8 cellular contexts compared by ENCODE assay signal in the genomic region with DNA sequence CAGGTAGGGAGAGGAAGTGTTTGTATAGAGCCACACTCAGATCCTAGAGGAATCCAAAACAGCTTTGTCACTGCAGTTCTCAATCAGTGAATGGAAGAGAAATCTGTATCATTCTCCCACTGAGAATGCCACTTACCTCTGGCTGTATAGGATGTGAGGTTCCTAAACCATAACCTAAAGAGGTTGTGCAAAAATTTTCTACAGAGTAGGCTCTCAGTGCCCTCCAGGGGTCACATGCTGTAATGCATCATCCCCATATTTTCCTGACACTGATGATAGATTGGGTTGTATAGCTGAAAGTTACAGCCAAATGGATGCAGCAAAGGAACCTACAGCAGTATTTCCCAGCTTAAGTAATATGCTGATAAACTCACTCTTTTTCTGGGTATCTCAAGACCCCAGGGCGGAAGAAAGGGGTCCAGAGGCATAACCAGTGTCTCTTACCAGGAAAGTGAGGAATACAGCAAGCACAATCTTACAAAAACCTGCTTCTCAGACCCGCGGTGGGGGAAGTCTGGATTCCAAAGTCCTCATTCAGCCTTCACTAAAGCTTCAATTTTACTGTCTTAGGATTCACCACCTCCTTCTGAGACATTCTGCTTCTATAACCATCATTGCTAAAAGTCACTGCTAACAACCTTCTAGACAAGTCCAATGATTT. TPM values are rescaled to one million over a fixed set of nuclear protein-coding genes. Genes with fewer than 3 reads are reported as not detected.
DNase-seq lines count a peak whose midpoint lies in the region; ATAC-seq, FAIRE-seq and TF ChIP-seq lines count a peak whose summit lies in the region.

No MANE protein-coding gene starts in this region.

- no TSS peak for BruUV-seq in endothelial cell of umbilical vein (replicated peaks; lab: Mats Ljungman, UMichigan)

- TF ChIP-seq CTCF in SK-N-SH (IDR thresholded peaks at IDR 0.05) (peak; percentile 82), endothelial cell of umbilical vein (IDR thresholded peaks at IDR 0.05; ENCODE audit: extremely low read depth in 1 of 2, insufficient read depth in 1 of 2, low read depth in 1 of 2, low read length in 2 of 2) (peak; percentile 70 to 74), pancreas (IDR thresholded peaks at IDR 0.05) (peak; percentile 15 to 59 (median 42))

- H3K4me1 ChIP-seq in SK-N-SH (ENCODE audit: control insufficient read depth in 1 of 2, insufficient read depth in 2 of 2, low read depth in 1 of 2, low read length in 1 of 2) = peaks cover 11 to 18% of the 10 kb centered on the region in 2 experiments; a peak in 3 of 4 replicates
- H3K4me1 ChIP-seq in endothelial cell of umbilical vein (ENCODE audit: control insufficient read depth, extremely low read depth, insufficient read depth, low read length) = peaks cover 12% of the 10 kb centered on the region
- H3K4me1 ChIP-seq in pancreas = peaks cover 0 to 4% (median 0%) of the 10 kb centered on the region in 3 donors
- H3K4me1 ChIP-seq in effector memory CD4-positive, alpha-beta T cell (ENCODE audit: control insufficient read depth, insufficient read depth, low read length, poor library complexity, severe bottlenecking) = peaks cover 5% of the 10 kb centered on the region

- H3K9me2 ChIP-seq in SK-N-SH = no peaks in the 10 kb centered on the region

- FAIRE-seq in endothelial cell of umbilical vein (lab: Jason Lieb, UNC) (peak; percentile 28), pancreas (lab: Jason Lieb, UNC) (no peak)

- H2AFZ ChIP-seq in SK-N-SH (ENCODE audit: low read depth) (no peak overlapping the region), endothelial cell of umbilical vein (ENCODE audit: low read depth, low read length) (no peak overlapping the region)

- no peak overlapping the region for H3K4me2 ChIP-seq in SK-N-SH
- H3K4me2 ChIP-seq in endothelial cell of umbilical vein (ENCODE audit: insufficient read depth, low read length) = no peak overlapping the region

- no peak overlapping the region for H3K27ac ChIP-seq in SK-N-SH (ENCODE audit: low read depth in 2 of 2, low read length in 1 of 2)
- H3K27ac ChIP-seq in endothelial cell of umbilical vein (ENCODE audit: insufficient read depth, low read depth, low read length) = no peak overlapping the region
- H3K27ac ChIP-seq in pancreas = no peak overlapping the region
- no peak overlapping the region for H3K27ac ChIP-seq in effector memory CD4-positive, alpha-beta T cell (ENCODE audit: insufficient read depth, low read length, poor library complexity, severe bottlenecking)

- H3K9ac ChIP-seq in SK-N-SH (no peak overlapping the region), endothelial cell of umbilical vein (replicated peaks; ENCODE audit: extremely low read depth, insufficient read depth, low read length) (no peak overlapping the region)

- TF ChIP-seq EP300 in SK-N-SH (IDR thresholded peaks at IDR 0.05; ENCODE audit: borderline replicate concordance in 1 of 2, low read depth in 1 of 2, low read length in 1 of 2) = no peak

- peak in 1 of 4 donors; percentile 20 for ATAC-seq in pancreas

- CTCF ChIA-PET in SK-N-SH (lab: Yijun Ruan, JAX) = interaction anchor here (0.6 to 5.4 kb wide), 38 partner anchors 8 to 257 kb away, joined by 3 to 59 read pairs (median 5); partner anchors contain the start of genes NCKAP5L and TMBIM6
- CTCF ChIA-PET in endothelial cell of umbilical vein (lab: Charles Lee) = interaction anchor here (0.6 to 6.1 kb wide), 33 partner anchors 9 to 232 kb away, joined by 3 to 115 read pairs (median 5); partner anchors contain the start of genes NCKAP5L and TMBIM6

- TF ChIP-seq RAD21 in SK-N-SH (IDR thresholded peaks at IDR 0.05; ENCODE audit: low read length) = peak; percentile 88

- no peaks in the 10 kb centered on the region for H3K9me1 ChIP-seq in endothelial cell of umbilical vein (replicated peaks; ENCODE audit: control insufficient read depth, extremely low read depth, insufficient read depth, low read length)

- H3F3A ChIP-seq in SK-N-SH (replicated peaks; ENCODE audit: insufficient read depth) = peaks cover 28% of the 10 kb centered on the region

- intact Hi-C loops in endothelial cell of umbilical vein (cut with micrococcal nuclease) = loop anchor here (1.0 kb wide), 3 partner anchors 11 to 76 kb away; partner anchors contain the start of gene NCKAP5L
- intact Hi-C loops in pancreas (cut with DNase I) = loop anchor here in 1 of 3 donors (10.0 kb wide), 1 partner anchor 64 kb away; no protein-coding TSS in a partner anchor

- DNase-seq in NCI-H82 (lab: John Stamatoyannopoulos, UW) (peak; percentile 79), NCI-H82 treated with DMSO at 0.1 percent for 48 hours (lab: John Stamatoyannopoulos, UW; ENCODE audit: unreplicated experiment) (no peak), HS-27A (ENCODE audit: low read depth) (peak; percentile 12), SK-N-SH (peak; percentile 65), endothelial cell of umbilical vein (ENCODE audit: low read depth, low spot score) (peak; percentile 67), pancreas (peak in 1 of 6 donors; percentile 30), ureter (ENCODE audit: low spot score) (no peak)
- DNase-seq in effector memory CD4-positive, alpha-beta T cell = no peak

- WGBS in SK-N-SH (ENCODE audit: low lambda C conversion rate) = 66% methylated on average over 3 of the region's 3 CpGs
- WGBS in pancreas, 2 donors = 34 to 50% methylated on average over 3 of the region's 3 CpGs

- POLR2A ChIA-PET in SK-N-SH (lab: Yijun Ruan, JAX) (interaction anchor here (0.5 to 2.1 kb wide), 3 partner anchors 12 to 68 kb away, joined by 3 to 9 read pairs (median 3); partner anchors contain the start of gene NCKAP5L), endothelial cell of umbilical vein (lab: Charles Lee) (interaction anchor here (0.6 to 1.0 kb wide), 4 partner anchors 11 to 161 kb away, joined by 3 to 5 read pairs (median 4); partner anchors contain the start of gene NCKAP5L)

- no peak for TF ChIP-seq POLR2A in endothelial cell of umbilical vein (IDR thresholded peaks at IDR 0.05; ENCODE audit: low read depth, low read length)

- dilution Hi-C loops in endothelial cell of umbilical vein (cut with MboI; ENCODE audit: extremely low pct_ligation_motif_present, low sequenced_read_pairs) = no loop called here

- H3K9me3 ChIP-seq in SK-N-SH (no peaks in the 10 kb centered on the region), endothelial cell of umbilical vein (replicated peaks; ENCODE audit: control insufficient read depth, insufficient read depth, low read length) (no peaks in the 10 kb centered on the region), pancreas (no peaks in the 10 kb centered on the region)
- no peaks in the 10 kb centered on the region for H3K9me3 ChIP-seq in effector memory CD4-positive, alpha-beta T cell (ENCODE audit: control insufficient read depth, low read length)

- H4K20me1 ChIP-seq in SK-N-SH (ENCODE audit: insufficient read depth) (no peaks in the 10 kb centered on the region), endothelial cell of umbilical vein (replicated peaks; ENCODE audit: control insufficient read depth, extremely low read depth, insufficient read depth, low read length) (no peaks in the 10 kb centered on the region)

- H3K4me3 ChIP-seq in SK-N-SH (ENCODE audit: low read depth in 2 of 2, low read length in 1 of 2) (no peak overlapping the region), endothelial cell of umbilical vein (replicated peaks in 1 of 3; ENCODE audit: insufficient read depth in 1 of 3, low read depth in 1 of 3, low read length in 3 of 3) (no peak overlapping the region), pancreas (no peak overlapping the region)
- H3K4me3 ChIP-seq in effector memory CD4-positive, alpha-beta T cell (ENCODE audit: insufficient read depth, low read depth, low read length, poor library complexity, severe bottlenecking) = no peak overlapping the region

- H3K27me3 ChIP-seq in SK-N-SH (ENCODE audit: insufficient read depth) (no peaks in the 10 kb centered on the region), endothelial cell of umbilical vein (ENCODE audit: control insufficient read depth in 2 of 2, insufficient read depth in 2 of 2, low read length in 2 of 2) (no peaks in the 10 kb centered on the region), pancreas (no peaks in the 10 kb centered on the region)
- no peaks in the 10 kb centered on the region for H3K27me3 ChIP-seq in effector memory CD4-positive, alpha-beta T cell (replicated peaks; ENCODE audit: control insufficient read depth, insufficient read depth, low read length, poor library complexity, severe bottlenecking)

- peaks cover 15% of the 10 kb centered on the region; the same call in 1 of the 2 replicates for H3K79me2 ChIP-seq in SK-N-SH (ENCODE audit: insufficient read depth)
- H3K79me2 ChIP-seq in endothelial cell of umbilical vein (ENCODE audit: control insufficient read depth, insufficient read depth, low read length) = no peaks in the 10 kb centered on the region

- peaks cover 0 to 9% of the 10 kb centered on the region in 2 experiments for H3K36me3 ChIP-seq in SK-N-SH (replicated peaks in 1 of 2; ENCODE audit: control insufficient read depth in 1 of 2, insufficient read depth in 2 of 2, low read length in 1 of 2)
- no peaks in the 10 kb centered on the region for H3K36me3 ChIP-seq in endothelial cell of umbilical vein (ENCODE audit: control insufficient read depth in 2 of 2, extremely low read depth in 1 of 2, insufficient read depth in 2 of 2, low read length in 2 of 2)
- H3K36me3 ChIP-seq in pancreas = no peaks in the 10 kb centered on the region
- H3K36me3 ChIP-seq in effector memory CD4-positive, alpha-beta T cell (ENCODE audit: control insufficient read depth, insufficient read depth, low read length) = no peaks in the 10 kb centered on the region

RNA-seq across cellular contexts. Expression of gene BCDIN3D, which starts 3.8 kb away (rescaled TPM):
- polyA plus RNA-seq in SK-N-SH (2012; rRNA removed) = 2.3 and 3.8 TPM in 2 replicates
- polyA plus RNA-seq in SK-N-SH (2012; cell fraction: cytosol; rRNA removed) = 2.9 and 3.3 TPM in 2 replicates
- polyA plus RNA-seq in SK-N-SH (2012; cell fraction: nucleus; rRNA removed) = 1.6 and 2.7 TPM in 2 replicates
- total RNA-seq in endothelial cell of umbilical vein = 2.5 and 3.1 TPM in 2 replicates
- 1.8 TPM in 2 replicates for polyA plus RNA-seq in endothelial cell of umbilical vein
- 1.5 and 1.7 TPM in 2 replicates for polyA plus RNA-seq in endothelial cell of umbilical vein (2011; cell fraction: cytosol; rRNA removed)
- polyA plus RNA-seq in endothelial cell of umbilical vein (2011; cell fraction: nucleus; rRNA removed) = 1.4 and 1.5 TPM in 2 replicates
- polyA plus RNA-seq in endothelial cell of umbilical vein (2012) = 1.1 and 2.1 TPM in 2 replicates
- polyA minus RNA-seq in endothelial cell of umbilical vein = 0.92 and 2.1 TPM in 2 replicates
- 1.9 TPM for polyA minus RNA-seq in endothelial cell of umbilical vein (2011; cell fraction: cytosol; rRNA and poly(A)+ RNA removed)
- polyA minus RNA-seq in endothelial cell of umbilical vein (2011; cell fraction: nucleus; rRNA and poly(A)+ RNA removed) = 1.2 and 2.4 TPM in 2 replicates
- 1 to 10 TPM; 2.1 to 4.8 (median 3.8) TPM for total RNA-seq in pancreas
- polyA plus RNA-seq in pancreas = 1 to 10 TPM; 2.0 to 2.5 TPM
- total RNA-seq in ureter = 3.9 TPM

RNA-seq across cellular contexts. Expression of gene NCKAP5L, which starts 10.9 kb away (rescaled TPM):
- polyA plus RNA-seq in SK-N-SH (2012; rRNA removed) (8.7 and 8.9 TPM in 2 replicates), endothelial cell of umbilical vein (17.4 and 22.7 TPM in 2 replicates), pancreas (10 to 100 TPM in 1 of 2 donors, 1 to 10 TPM in 1; 9.8 to 18.3 TPM)
- 2.3 and 4.2 TPM in 2 replicates for polyA plus RNA-seq in SK-N-SH (2012; cell fraction: cytosol; rRNA removed)
- polyA plus RNA-seq in SK-N-SH (2012; cell fraction: nucleus; rRNA removed) = 31.2 and 32.9 TPM in 2 replicates
- total RNA-seq in endothelial cell of umbilical vein (46.1 and 52.1 TPM in 2 replicates), pancreas (10 to 100 TPM in 1 of 6 donors, 1 to 10 TPM in 5; 4.1 to 14.1 (median 6.1) TPM), ureter (24.0 TPM)
- polyA plus RNA-seq in endothelial cell of umbilical vein (2011; cell fraction: cytosol; rRNA removed) = 10.1 and 15.0 TPM in 2 replicates
- polyA plus RNA-seq in endothelial cell of umbilical vein (2011; cell fraction: nucleus; rRNA removed) = 42.4 and 45.5 TPM in 2 replicates
- 18.4 and 23.6 TPM in 2 replicates for polyA plus RNA-seq in endothelial cell of umbilical vein (2012)
- polyA minus RNA-seq in endothelial cell of umbilical vein = 23.1 and 25.5 TPM in 2 replicates
- 7.8 TPM for polyA minus RNA-seq in endothelial cell of umbilical vein (2011; cell fraction: cytosol; rRNA and poly(A)+ RNA removed)
- 29.3 and 38.6 TPM in 2 replicates for polyA minus RNA-seq in endothelial cell of umbilical vein (2011; cell fraction: nucleus; rRNA and poly(A)+ RNA removed)

Comparison
In these comparisons a context has a peak if more than half of its experiments do, and no peak if none do; other contexts are left out.
1. DNase-seq: peak in NCI-H82 (single experiment), HS-27A (single experiment), SK-N-SH (single experiment) and endothelial cell of umbilical vein (single experiment); none in NCI-H82 treated with DMSO at 0.1 percent for 48 hours (single experiment), ureter (single experiment) and effector memory CD4-positive, alpha-beta T cell (0 of 3).
2. Peak in every context shown above with its lines, with median percentiles within 50 percentile points of each other: CTCF ChIP-seq.